ENCODE assay signal across 15 cellular contexts in the genomic region with DNA sequence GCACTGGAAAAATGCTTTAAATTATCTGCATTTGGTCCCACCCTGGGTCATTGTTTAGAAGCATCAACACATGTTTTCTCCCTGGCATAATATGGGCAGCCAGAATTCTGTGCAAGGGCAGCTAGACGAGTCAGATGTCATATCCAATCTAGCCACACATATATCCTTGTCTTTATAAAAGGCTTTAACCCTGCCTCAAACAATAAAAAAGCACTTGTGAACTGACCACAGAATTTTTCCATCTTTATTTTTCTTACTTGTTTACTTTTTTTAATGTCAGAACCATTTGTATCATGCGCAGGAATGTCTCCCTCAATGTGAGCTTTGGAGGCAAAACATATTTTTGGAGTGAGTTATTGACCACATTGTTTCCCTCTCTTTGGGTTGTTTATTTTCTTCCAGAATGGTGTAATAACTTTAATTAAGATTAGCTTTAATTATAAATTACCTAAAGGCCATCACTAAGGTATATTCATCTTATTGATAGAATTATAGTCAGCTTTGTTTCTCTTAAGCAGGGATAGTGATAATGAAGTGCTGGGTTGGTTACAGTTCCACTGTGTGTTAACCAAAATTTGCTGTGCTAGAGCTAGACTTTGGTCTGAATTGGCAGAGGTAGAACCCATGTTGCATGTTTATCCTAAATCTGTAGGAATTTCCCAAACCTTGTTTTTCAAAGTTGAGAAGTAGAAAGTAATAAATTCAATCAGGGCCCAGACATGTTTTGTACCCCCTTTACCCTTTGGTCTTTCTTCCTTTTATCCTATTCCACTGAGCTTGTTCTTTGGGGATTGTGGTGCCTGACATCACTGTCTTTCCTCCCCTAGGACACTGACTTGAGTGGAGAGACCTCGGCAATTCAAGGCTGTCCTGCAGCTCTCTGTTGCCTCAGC.
DNase-seq lines count a peak whose midpoint lies in the region; ATAC-seq and TF ChIP-seq lines count a peak whose summit lies in the region.
"Had no signal": no experiment of that assay in that cellular context is flagged by ENCODE, and none has a peak within 500 bp of the region (broad histone marks: within the 10 kb centered on the region; RNA-seq: fewer than 3 reads in every experiment).

No MANE protein-coding gene starts in this region.

- TF ChIP-seq CTCF in fibroblast of pulmonary artery (IDR thresholded peaks at IDR 0.05; ENCODE audit: low read length, missing control alignments) (no peak), sigmoid colon (IDR thresholded peaks at IDR 0.05) (no peak)

- TF ChIP-seq POLR2A in sigmoid colon (IDR thresholded peaks at IDR 0.05): no peak

- ATAC-seq in GM19467 (IDR thresholded peaks at IDR 0.05; ENCODE audit: unreplicated experiment) (no peak), GM21737 (IDR thresholded peaks at IDR 0.05; ENCODE audit: unreplicated experiment) (no peak)
- ATAC-seq: activated T-cell treated with anti-CD3 and anti-CD28 coated beads, Interleukin-2, amount 50 U/mL, for 4 hours; naive thymus-derived CD4-positive, alpha-beta T cell had no signal

- peak; percentile 70 for DNase-seq in Caki2 (ENCODE audit: low read depth)
- DNase-seq in SJSA1 (ENCODE audit: low read depth in 1 of 2, low spot score in 2 of 2): peak; percentile 70 to 92
- DNase-seq in fibroblast of pulmonary artery (ENCODE audit: low read depth): peak; percentile 51
- no peak for DNase-seq in sigmoid colon
- no peak for DNase-seq in globus pallidus (ENCODE audit: low spot score)
- no peak for DNase-seq in NCI-H2171 (lab: John Stamatoyannopoulos, UW)
- DNase-seq: activated CD4-positive, alpha-beta T cell treated with anti-CD3 and anti-CD28 coated beads for 1 hour; activated T-cell treated with anti-CD3 and anti-CD28 coated beads, Interleukin-2, amount 50 U/mL, for 4 hours; immature natural killer cell; naive thymus-derived CD4-positive, alpha-beta T cell; stimulated activated CD4-positive, alpha-beta T cell treated with anti-CD3 and anti-CD28 coated beads, Interleukin-12 subunit alpha, Interleukin-12 subunit beta, amount 100 ng/mL, for 4 hours had no signal

- no peaks in the 10 kb centered on the region for H3K9me3 ChIP-seq in SJSA1 (replicated peaks)
- H3K9me3 ChIP-seq in sigmoid colon: no peaks in the 10 kb centered on the region

- 70 to 82% methylated on average over 3 of the region's 3 CpGs for WGBS in sigmoid colon, 2 donors

- in situ Hi-C loops in Caki2 (cut with HindIII; ENCODE audit: low pct_unique_long_range_greater_than_20kb, low sequenced_read_pairs): no loop called here

- intact Hi-C loops in sigmoid colon (cut with DNase I): loop anchor here (5.0 to 10.0 kb wide), 2 partner anchors 83 to 304 kb away; no protein-coding TSS in a partner anchor

- H3K27me3 ChIP-seq in SJSA1 (replicated peaks) (no peaks in the 10 kb centered on the region), sigmoid colon (no peaks in the 10 kb centered on the region)

- H3K27ac ChIP-seq in SJSA1 (peak overlapping the region; percentile 71), sigmoid colon (peak overlapping the region; percentile 41 to 77 (median 66))
- H3K27ac ChIP-seq: C4-2B, epithelial cell of prostate had no signal

- H3K36me3 ChIP-seq in SJSA1 (no peaks in the 10 kb centered on the region), sigmoid colon (no peaks in the 10 kb centered on the region)

- H3K4me1 ChIP-seq in SJSA1 (replicated peaks) (peaks cover 39% of the 10 kb centered on the region), sigmoid colon (peaks cover 0 to 50% (median 42%) of the 10 kb centered on the region in 4 donors)

- H3K4me3 ChIP-seq in SJSA1 (no peak overlapping the region), fibroblast of pulmonary artery (replicated peaks; ENCODE audit: low read depth, low read length) (no peak overlapping the region), sigmoid colon (no peak overlapping the region)

- TF ChIP-seq EP300 in sigmoid colon (IDR thresholded peaks at IDR 0.05): peak in 1 of 4 donors; percentile 14

Comparison
In these comparisons a context has a peak if more than half of its experiments do, and no peak if none do; other contexts are left out.
1. DNase-seq: peak in Caki2 (single experiment), SJSA1 (2 of 2) and fibroblast of pulmonary artery (single experiment); none in sigmoid colon (single experiment), globus pallidus (single experiment) and NCI-H2171 (single experiment).